10 cellular contexts compared by ENCODE assay signal in the genomic region with DNA sequence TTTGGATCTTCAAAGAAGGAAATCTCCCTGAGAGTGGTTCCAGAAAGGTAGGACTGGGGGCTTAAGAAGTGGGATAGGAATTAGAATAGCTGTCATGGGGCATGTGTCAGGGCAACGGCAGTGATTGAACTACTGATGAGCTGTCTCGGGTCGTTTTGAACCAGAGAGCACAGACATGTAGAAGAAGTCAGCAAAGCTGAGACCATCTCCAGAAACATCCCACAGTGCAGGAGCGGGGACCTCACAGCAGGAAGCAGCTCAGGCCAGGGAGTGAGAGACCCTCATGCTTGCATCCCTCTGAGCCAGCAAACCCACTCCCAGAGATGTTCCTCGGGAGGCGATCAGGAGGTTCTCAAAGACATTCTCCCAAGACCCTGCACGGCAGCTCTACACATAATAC.
"Had no signal": no experiment of that assay in that cellular context is flagged by ENCODE, and none has a peak within 500 bp of the region (broad histone marks: within the 10 kb centered on the region; RNA-seq: fewer than 3 reads in every experiment).

No MANE protein-coding gene starts in this region.

- H3K4me3 ChIP-seq: GM23248, HAP-1 had no signal

- ATAC-seq: HCT116 had no signal

- H3K4me1 ChIP-seq: HAP-1 had no signal

- H3K36me3 ChIP-seq: HAP-1 had no signal

- H3K9me3 ChIP-seq: HAP-1 had no signal

- FAIRE-seq: HepG2 had no signal

- H3K36me3 Mint-ChIP-seq: IgD-negative memory B cell had no signal

- H2AFZ ChIP-seq: GM23248 had no signal

- H3K4me3 Mint-ChIP-seq: HFFc6, IgD-negative memory B cell had no signal

- DNase-seq: GM23248, GOT3, H7, HFFc6, KBM-7 had no signal

- H3K27ac ChIP-seq: GM23248, HL-60 had no signal

- H3K27ac Mint-ChIP-seq: HFFc6, IgD-negative memory B cell had no signal

- H3K9me3 Mint-ChIP-seq: HFFc6, IgD-negative memory B cell had no signal
